ENCODE assay signal across 19 cellular contexts in the genomic region with DNA sequence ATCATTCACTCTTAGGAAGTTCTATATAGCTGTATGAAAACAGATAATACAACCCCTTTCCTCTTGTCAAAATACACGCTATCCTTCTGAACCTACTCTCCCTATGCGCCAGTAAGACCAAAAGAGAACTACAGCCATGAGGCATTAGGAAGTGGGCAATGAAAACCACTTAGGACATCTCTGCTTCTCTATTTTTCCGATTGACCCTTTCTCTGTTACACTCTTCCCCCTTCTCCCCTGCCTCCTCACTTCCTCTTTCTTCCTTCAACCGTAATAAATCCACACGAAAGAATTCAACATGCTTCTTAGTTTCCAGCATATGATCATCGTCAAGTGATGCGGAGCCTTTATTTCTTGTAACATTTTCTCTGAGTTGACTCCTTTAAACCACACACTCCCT.
DNase-seq lines count a peak whose midpoint lies in the region; ATAC-seq and TF ChIP-seq lines count a peak whose summit lies in the region.
"Had no signal": no experiment of that assay in that cellular context is flagged by ENCODE, and none has a peak within 500 bp of the region (broad histone marks: within the 10 kb centered on the region; RNA-seq: fewer than 3 reads in every experiment).

No MANE protein-coding gene starts in this region.

- TF ChIP-seq CTCF in lower lobe of right lung (IDR thresholded peaks at IDR 0.05) (no peak), GM20000 (IDR thresholded peaks at IDR 0.05; ENCODE audit: extremely low read depth, missing control alignments) (no peak), Calu3 (IDR thresholded peaks at IDR 0.05; ENCODE audit: unreplicated experiment) (no peak)

- no peak overlapping the region for H3K27ac Mint-ChIP-seq in Calu3 (ENCODE audit: unreplicated experiment)
- H3K27ac Mint-ChIP-seq: activated CD8-positive, alpha-beta T cell treated with anti-CD3 and anti-CD28 coated beads for 36 hours; nephron progenitor cell had no signal

- ATAC-seq in lower lobe of right lung (peak; percentile 77 to 89), GM21381 (IDR thresholded peaks at IDR 0.05; ENCODE audit: unreplicated experiment) (no peak)
- ATAC-seq: activated CD8-positive, alpha-beta T cell treated with anti-CD3 and anti-CD28 coated beads for 36 hours; esophagus mucosa; Panc1 had no signal

- CTCF ChIA-PET in Calu3 (lab: Charles Lee): no interaction called here

- DNase-seq in AML-193 (lab: John Stamatoyannopoulos, UW) (peak; percentile 69 to 73), KBM-7 (peak; percentile 80), SKM-1 treated with dmso at 0.1 percent for 144 hours (lab: John Stamatoyannopoulos, UW; ENCODE audit: unreplicated experiment) (peak; percentile 99), lower lobe of right lung (no peak), C1 segment of cervical spinal cord (lab: John Stamatoyannopoulos, UW) (no peak), GM20000 (ENCODE audit: low spot score) (no peak), Calu3 (no peak)
- DNase-seq: ACHN; activated CD8-positive, alpha-beta T cell treated with anti-CD3 and anti-CD28 coated beads for 36 hours; activated T-cell treated with anti-CD3 and anti-CD28 coated beads, Interleukin-2, amount 50 U/mL, for 48 hours; NCI-H2081 treated with DMSO at 0.1 percent for 48 hours; NCI-H524 treated with DMSO at 0.1 percent for 48 hours; nephron progenitor cell; stimulated activated CD4-positive, alpha-beta T cell treated with anti-CD3 and anti-CD28 coated beads, Interleukin-15, amount 100 ng/mL, for 24 hours; stomach had no signal

- H3K4me3 Mint-ChIP-seq in Calu3 (ENCODE audit: low read depth, unreplicated experiment): no peak overlapping the region
- H3K4me3 Mint-ChIP-seq: activated CD8-positive, alpha-beta T cell treated with anti-CD3 and anti-CD28 coated beads for 36 hours; nephron progenitor cell had no signal

- H3K36me3 ChIP-seq in lower lobe of right lung: no peaks in the 10 kb centered on the region
- H3K36me3 ChIP-seq: breast epithelium, stomach had no signal

- no peaks in the 10 kb centered on the region for H3K4me1 ChIP-seq in lower lobe of right lung
- H3K4me1 ChIP-seq: breast epithelium, stomach had no signal

- no peaks in the 10 kb centered on the region for H3K4me1 Mint-ChIP-seq in Calu3 (ENCODE audit: low read depth, unreplicated experiment)

- in situ Hi-C loops in KBM-7 (cut with MboI; ENCODE audit: low pct_unique_long_range_greater_than_20kb, low sequenced_read_pairs): no loop called here

- H3K27me3 Mint-ChIP-seq in Calu3 (ENCODE audit: unreplicated experiment): peaks cover 74% of the 10 kb centered on the region

- intact Hi-C loops in lower lobe of right lung (cut with DNase I) (no loop called here), Calu3 (cut with micrococcal nuclease; ENCODE audit: unreplicated experiment) (no loop called here)

- H3K36me3 Mint-ChIP-seq in Calu3 (ENCODE audit: insufficient read depth, unreplicated experiment): no peaks in the 10 kb centered on the region

- H3K4me3 ChIP-seq in lower lobe of right lung: no peak overlapping the region
- H3K4me3 ChIP-seq: breast epithelium, stomach had no signal

- no TSS peak for BruUV-seq in Calu3 (replicated peaks; lab: Mats Ljungman, UMichigan)

- H3K27me3 ChIP-seq in lower lobe of right lung (ENCODE audit: low read depth): no peaks in the 10 kb centered on the region

- H3K9me3 ChIP-seq in lower lobe of right lung: no peaks in the 10 kb centered on the region
- H3K9me3 ChIP-seq: breast epithelium, stomach had no signal

- no peak overlapping the region for H3K27ac ChIP-seq in lower lobe of right lung
- H3K27ac ChIP-seq: breast epithelium, stomach had no signal

- H3K9me3 Mint-ChIP-seq in Calu3 (ENCODE audit: low read depth, unreplicated experiment): no peaks in the 10 kb centered on the region
- H3K9me3 Mint-ChIP-seq: activated CD8-positive, alpha-beta T cell treated with anti-CD3 and anti-CD28 coated beads for 36 hours; nephron progenitor cell had no signal

Comparison
In these comparisons a context has a peak if more than half of its experiments do, and no peak if none do; other contexts are left out.
1. DNase-seq: peak in AML-193 (2 of 2), KBM-7 (single experiment) and SKM-1 treated with dmso at 0.1 percent for 144 hours (single experiment); none in lower lobe of right lung (single experiment), C1 segment of cervical spinal cord (0 of 14), GM20000 (single experiment) and Calu3 (single experiment).